16 cellular contexts compared by ENCODE assay signal in the genomic region with DNA sequence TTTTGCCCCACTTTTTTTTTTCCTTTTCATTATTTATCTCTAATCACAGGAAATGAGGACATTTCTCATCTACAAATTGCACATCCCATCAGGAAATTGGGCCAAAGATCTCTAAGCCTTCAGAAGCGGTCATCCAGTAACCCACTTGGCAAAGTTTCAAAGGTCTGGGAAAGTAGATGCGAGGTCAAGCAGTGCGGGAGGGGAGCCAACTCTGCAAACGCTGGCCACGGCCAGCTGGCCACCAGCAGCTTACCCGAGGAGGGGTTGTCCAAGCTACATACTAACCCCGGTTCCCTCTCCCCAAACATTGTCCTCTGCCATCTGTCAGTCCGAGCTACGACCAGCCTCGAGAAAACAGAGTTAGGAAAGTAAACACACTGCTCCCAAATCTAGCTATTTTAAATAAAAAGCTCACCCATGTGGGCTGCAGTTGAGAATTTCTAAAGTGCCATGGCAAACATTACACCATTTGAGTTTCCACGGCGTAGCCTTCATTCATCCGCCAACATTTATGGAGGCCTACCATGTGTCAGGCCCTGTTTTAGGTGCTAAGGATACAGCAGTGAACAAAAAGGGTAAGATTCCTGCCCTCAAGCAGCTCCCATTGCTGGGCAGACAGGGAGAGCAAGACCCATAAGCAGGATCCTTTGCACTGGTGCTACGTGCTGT. TPM values are rescaled to one million over a fixed set of nuclear protein-coding genes. Genes with fewer than 3 reads are reported as not detected.
A peak's percentile ranks its signal among the peaks of the same experiment; 100 is the strongest.
DNase-seq lines count a peak whose midpoint lies in the region; ATAC-seq and TF ChIP-seq lines count a peak whose summit lies in the region.
"Had no signal": no experiment of that assay in that cellular context is flagged by ENCODE, and none has a peak within 500 bp of the region (broad histone marks: within the 10 kb centered on the region; RNA-seq: fewer than 3 reads in every experiment).

No MANE protein-coding gene starts in this region.

- TF ChIP-seq POLR2A in uterus (IDR thresholded peaks at IDR 0.05) = no peak

- H3K36me3 Mint-ChIP-seq in activated CD4-positive, alpha-beta T cell treated with anti-CD3 and anti-CD28 coated beads, Interleukin-2, amount 10 ng/mL, durations not matched to agents 7 days and 5 days (ENCODE audit: low read depth) = peaks cover 2% of the 10 kb centered on the region
- H3K36me3 Mint-ChIP-seq: brain had no signal

- H3K27ac ChIP-seq in duodenal mucosa (ENCODE audit: low read depth, low read length) (peak overlapping the region; percentile 23), uterus (no peak overlapping the region)

- no peak for ATAC-seq in HG03095 (IDR thresholded peaks at IDR 0.05; ENCODE audit: unreplicated experiment)

- peak overlapping the region; percentile 54 for H3K27ac Mint-ChIP-seq in activated CD4-positive, alpha-beta T cell treated with anti-CD3 and anti-CD28 coated beads, Interleukin-2, amount 10 ng/mL, durations not matched to agents 7 days and 5 days
- H3K27ac Mint-ChIP-seq: brain had no signal

- no peaks in the 10 kb centered on the region for H3K36me3 ChIP-seq in duodenal mucosa (ENCODE audit: control insufficient read depth in 1 of 2, insufficient read depth in 2 of 2, low read length in 2 of 2)
- no peaks in the 10 kb centered on the region for H3K36me3 ChIP-seq in uterus
- H3K36me3 ChIP-seq: HAP-1 had no signal

- H3K4me1 ChIP-seq in duodenal mucosa (ENCODE audit: control insufficient read depth in 1 of 2, insufficient read depth in 2 of 2, low read length in 2 of 2) = peaks cover 20 to 28% of the 10 kb centered on the region in 2 donors
- H3K4me1 ChIP-seq in uterus = no peaks in the 10 kb centered on the region
- H3K4me1 ChIP-seq: HAP-1 had no signal

- H3K27me3 Mint-ChIP-seq in activated CD4-positive, alpha-beta T cell treated with anti-CD3 and anti-CD28 coated beads, Interleukin-2, amount 10 ng/mL, durations not matched to agents 7 days and 5 days = peaks cover 12% of the 10 kb centered on the region

- H3K4me3 ChIP-seq in duodenal mucosa (ENCODE audit: low read depth in 1 of 2, low read length in 2 of 2) (peak overlapping the region in 1 of 2 donors; percentile 45), uterus (no peak overlapping the region)
- H3K4me3 ChIP-seq: HAP-1 had no signal

- CTCF ChIA-PET in activated CD4-positive, alpha-beta T cell treated with anti-CD3 and anti-CD28 coated beads, Interleukin-2, amount 10 ng/mL, durations not matched to agents 7 days and 5 days (lab: Charles Lee) = interaction anchor here (0.9 to 1.3 kb wide), 3 partner anchors 9 to 111 kb away, joined by 3 to 6 read pairs (median 4); no protein-coding TSS in a partner anchor

- no peak for DNase-seq in activated CD4-positive, alpha-beta T cell treated with anti-CD3 and anti-CD28 coated beads, Interleukin-2, amount 10 ng/mL, durations not matched to agents 7 days and 5 days
- DNase-seq in activated CD4-positive, alpha-beta T cell treated with anti-CD3 and anti-CD28 coated beads, Interleukin-2, amount 50 U/mL, for 4 hours = no peak
- peak; percentile 29 for DNase-seq in myocyte (ENCODE audit: low read depth)
- peak; percentile 34 to 48 for DNase-seq in uterus
- no peak for DNase-seq in DMS153 treated with DMSO at 0.1 percent for 48 hours (lab: John Stamatoyannopoulos, UW; ENCODE audit: unreplicated experiment)
- no peak for DNase-seq in NCI-H1436 treated with DMSO at 0.1 percent for 48 hours (lab: John Stamatoyannopoulos, UW)
- DNase-seq: activated CD8-positive, alpha-beta memory T cell treated with anti-CD3 and anti-CD28 coated beads, Interleukin-2, amount 50 U/mL, for 48 hours; NCI-H1105; stimulated activated CD4-positive, alpha-beta T cell treated with anti-CD3 and anti-CD28 coated beads, Interleukin-12 subunit alpha, Interleukin-12 subunit beta, amount 100 ng/mL, for 4 hours; T-helper 9 cell had no signal

- POLR2A ChIA-PET in activated CD4-positive, alpha-beta T cell treated with anti-CD3 and anti-CD28 coated beads, Interleukin-2, amount 10 ng/mL, durations not matched to agents 7 days and 5 days (lab: Charles Lee) = no interaction called here

- no peaks in the 10 kb centered on the region for H3K9me3 Mint-ChIP-seq in activated CD4-positive, alpha-beta T cell treated with anti-CD3 and anti-CD28 coated beads, Interleukin-2, amount 10 ng/mL, durations not matched to agents 7 days and 5 days

- TF ChIP-seq CTCF in uterus (IDR thresholded peaks at IDR 0.05) = no peak

- H3K27me3 ChIP-seq in duodenal mucosa (ENCODE audit: control insufficient read depth in 1 of 2, insufficient read depth in 2 of 2, low read length in 2 of 2) (no peaks in the 10 kb centered on the region), uterus (no peaks in the 10 kb centered on the region)

- H3K4me1 Mint-ChIP-seq in activated CD4-positive, alpha-beta T cell treated with anti-CD3 and anti-CD28 coated beads, Interleukin-2, amount 10 ng/mL, durations not matched to agents 7 days and 5 days = peaks cover 45% of the 10 kb centered on the region

- H3K9me3 ChIP-seq in duodenal mucosa (ENCODE audit: control insufficient read depth in 1 of 2, low read length in 2 of 2) = no peaks in the 10 kb centered on the region
- H3K9me3 ChIP-seq in uterus = no peaks in the 10 kb centered on the region
- H3K9me3 ChIP-seq: HAP-1 had no signal

- intact Hi-C loops in uterus (cut with DNase I; ENCODE audit: low total_unique reads) = no loop called here

- no peak overlapping the region for H3K4me3 Mint-ChIP-seq in activated CD4-positive, alpha-beta T cell treated with anti-CD3 and anti-CD28 coated beads, Interleukin-2, amount 10 ng/mL, durations not matched to agents 7 days and 5 days
- H3K4me3 Mint-ChIP-seq: brain had no signal

- no peak overlapping the region for H3K9ac ChIP-seq in duodenal mucosa (ENCODE audit: low read depth in 1 of 2, low read length in 2 of 2)

RNA-seq across cellular contexts. Expression of a gene that starts 11.5 kb away (rescaled TPM):
- total RNA-seq in activated CD4-positive, alpha-beta T cell treated with anti-CD3 and anti-CD28 coated beads, Interleukin-2, amount 10 ng/mL, durations not matched to agents 7 days and 5 days = not detected
- total RNA-seq in myocyte (not detected in 2 replicates), uterus (under 1 TPM in 2 of 4 donors, not detected in 2; 0.21 TPM)
- polyA plus RNA-seq in myocyte (2012) = not detected
- total RNA-seq: A673, fibroblast of lung had no signal
- polyA plus RNA-seq: fibroblast of lung had no signal

RNA-seq across cellular contexts. Expression of a gene that starts 30.7 kb away (rescaled TPM):
- total RNA-seq in activated CD4-positive, alpha-beta T cell treated with anti-CD3 and anti-CD28 coated beads, Interleukin-2, amount 10 ng/mL, durations not matched to agents 7 days and 5 days = not detected
- not detected in 2 replicates for total RNA-seq in myocyte
- not detected for polyA plus RNA-seq in myocyte (2012)
- not detected for total RNA-seq in uterus
- total RNA-seq: A673, fibroblast of lung had no signal
- polyA plus RNA-seq: fibroblast of lung had no signal

RNA-seq across cellular contexts. Expression of a gene that starts 53.9 kb away (rescaled TPM):
- total RNA-seq in activated CD4-positive, alpha-beta T cell treated with anti-CD3 and anti-CD28 coated beads, Interleukin-2, amount 10 ng/mL, durations not matched to agents 7 days and 5 days = not detected
- 3.0 and 9.7 TPM in 2 replicates for total RNA-seq in myocyte
- polyA plus RNA-seq in myocyte (2012) = 1.3 TPM
- 10 to 100 TPM in 3 of 4 donors, 1 to 10 TPM in 1; 4.4 to 73.7 (median 39.5) TPM for total RNA-seq in uterus
- total RNA-seq: A673 had no signal

Comparison
In these comparisons a context has a peak if more than half of its experiments do, and no peak if none do; other contexts are left out.
1. DNase-seq: peak in myocyte (single experiment) and uterus (2 of 2); none in activated CD4-positive, alpha-beta T cell treated with anti-CD3 and anti-CD28 coated beads, Interleukin-2, amount 10 ng/mL, durations not matched to agents 7 days and 5 days (single experiment), activated CD4-positive, alpha-beta T cell treated with anti-CD3 and anti-CD28 coated beads, Interleukin-2, amount 50 U/mL, for 4 hours (0 of 2), DMS153 treated with DMSO at 0.1 percent for 48 hours (single experiment) and NCI-H1436 treated with DMSO at 0.1 percent for 48 hours (single experiment).